9 cellular contexts compared by ENCODE assay signal in the genomic region with DNA sequence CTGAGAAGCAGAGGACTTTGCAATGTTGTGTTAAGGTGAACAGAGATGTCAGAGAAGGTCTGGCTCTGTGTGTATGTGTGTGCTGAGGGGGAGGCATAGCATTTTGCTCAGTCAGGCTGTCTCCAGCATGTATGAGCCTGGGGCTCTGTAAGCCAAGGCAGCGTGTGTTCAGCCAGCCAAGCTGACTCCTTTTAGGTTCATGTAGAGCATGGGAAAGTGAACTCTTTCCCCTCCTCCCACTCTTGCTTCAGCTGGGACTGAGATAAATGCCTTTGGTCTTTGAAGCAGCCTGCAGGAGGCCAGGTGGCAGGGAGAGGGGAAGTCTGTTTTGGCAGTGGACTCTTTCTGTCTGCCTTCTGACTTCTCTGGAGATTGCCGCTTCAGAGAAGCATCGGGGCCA. TPM values are rescaled to one million over a fixed set of nuclear protein-coding genes. Genes with fewer than 3 reads are reported as not detected.
DNase-seq lines count a peak whose midpoint lies in the region; ATAC-seq and TF ChIP-seq lines count a peak whose summit lies in the region.
"Had no signal": no experiment of that assay in that cellular context is flagged by ENCODE, and none has a peak within 500 bp of the region (broad histone marks: within the 10 kb centered on the region; RNA-seq: fewer than 3 reads in every experiment).

No MANE protein-coding gene starts in this region.

- peaks cover 38% of the 10 kb centered on the region for H3K4me1 Mint-ChIP-seq in Caco-2 (ENCODE audit: low read depth, unreplicated experiment)

- peak overlapping the region; percentile 66 for H4K8ac ChIP-seq in mesenchymal stem cell (ENCODE audit: low read length)

- no peak overlapping the region for H3K14ac ChIP-seq in mesenchymal stem cell (ENCODE audit: low read length in 2 of 2)

- peak overlapping the region; percentile 60 to 82 for H3K18ac ChIP-seq in mesenchymal stem cell (ENCODE audit: low read depth in 1 of 2, low read length in 2 of 2)

- H2BK5ac ChIP-seq in mesenchymal stem cell (ENCODE audit: low read depth, low read length, poor library complexity, severe bottlenecking) = no peak overlapping the region

- no TSS peak for BruUV-seq in Caco-2 (replicated peaks; lab: Mats Ljungman, UMichigan)

- no peaks in the 10 kb centered on the region for H3K27me3 Mint-ChIP-seq in Caco-2 (ENCODE audit: insufficient read depth, unreplicated experiment)

- POLR2A ChIA-PET in Caco-2 (lab: Charles Lee) = no interaction called here

- H3K36me3 ChIP-seq in Caco-2 (ENCODE audit: control insufficient read depth, insufficient read depth, low read length) (no peaks in the 10 kb centered on the region), mesenchymal stem cell (ENCODE audit: control insufficient read depth in 1 of 2, insufficient read depth in 2 of 2, low read depth in 1 of 2, low read length in 2 of 2) (peaks cover 0 to 6% of the 10 kb centered on the region in 2 experiments)
- H3K36me3 ChIP-seq: tibial artery had no signal

- no peaks in the 10 kb centered on the region for H3K9me3 Mint-ChIP-seq in Caco-2 (ENCODE audit: unreplicated experiment)

- DNase-seq in Caco-2 (peak; percentile 52 to 54), NAMALWA (ENCODE audit: low spot score) (peak; percentile 30), choroid plexus epithelial cell (ENCODE audit: low read depth) (peak; percentile 93), mesenchymal stem cell (peak; percentile 93), foreskin melanocyte (no peak), NK-92 (lab: John Stamatoyannopoulos, UW; ENCODE audit: unreplicated experiment) (no peak)
- DNase-seq: tibial artery had no signal

- no peaks in the 10 kb centered on the region for H3K9me3 ChIP-seq in Caco-2
- H3K9me3 ChIP-seq in mesenchymal stem cell (ENCODE audit: control insufficient read depth, low read length) = no peaks in the 10 kb centered on the region
- H3K9me3 ChIP-seq: tibial artery had no signal

- H3K36me3 Mint-ChIP-seq in Caco-2 (ENCODE audit: insufficient read depth, unreplicated experiment) = peaks cover 48% of the 10 kb centered on the region

- H3K27me3 ChIP-seq in Caco-2 (replicated peaks; ENCODE audit: control insufficient read depth, insufficient read depth, low read length) (no peaks in the 10 kb centered on the region), mesenchymal stem cell (ENCODE audit: control insufficient read depth in 1 of 2, insufficient read depth in 1 of 2, low read length in 2 of 2) (no peaks in the 10 kb centered on the region)
- H3K27me3 ChIP-seq: tibial artery had no signal

- H3K4me3 ChIP-seq in Caco-2 (ENCODE audit: low read depth, low read length) = no peak overlapping the region
- H3K4me3 ChIP-seq in choroid plexus epithelial cell (ENCODE audit: low read depth, low read length) = no peak overlapping the region
- peak overlapping the region in 1 of 2 experiments; percentile 2 for H3K4me3 ChIP-seq in mesenchymal stem cell (ENCODE audit: insufficient read depth in 1 of 2, low read depth in 1 of 2, low read length in 2 of 2)
- H3K4me3 ChIP-seq: tibial artery had no signal

- peak overlapping the region; percentile 5 for H2AFZ ChIP-seq in mesenchymal stem cell (ENCODE audit: low read depth, low read length)

- no peak overlapping the region for H3K4me2 ChIP-seq in mesenchymal stem cell (ENCODE audit: low read length, poor library complexity, severe bottlenecking)

- peak overlapping the region; percentile 62 for H3K27ac Mint-ChIP-seq in Caco-2 (ENCODE audit: unreplicated experiment)

- H3K4me1 ChIP-seq in Caco-2 (0 out of 2 replicates have a peak, but pooled peaks cover 6% of the 10 kb centered on the region), mesenchymal stem cell (ENCODE audit: control insufficient read depth, insufficient read depth, low read depth, low read length) (peaks cover 25% of the 10 kb centered on the region)

- H4K91ac ChIP-seq in mesenchymal stem cell (ENCODE audit: low read length) = peak overlapping the region; percentile 89

- peaks cover 26% of the 10 kb centered on the region for H3K79me1 ChIP-seq in mesenchymal stem cell (replicated peaks; ENCODE audit: low read length, poor library complexity, severe bottlenecking)

- peak overlapping the region in 1 of 2 experiments; percentile 73 for H3K23ac ChIP-seq in mesenchymal stem cell (ENCODE audit: low read length in 2 of 2)

- ATAC-seq in GM19463 (IDR thresholded peaks at IDR 0.05; ENCODE audit: unreplicated experiment) = no peak
- no peak for ATAC-seq in HG02884 (IDR thresholded peaks at IDR 0.05; ENCODE audit: unreplicated experiment)

- H2BK12ac ChIP-seq in mesenchymal stem cell (ENCODE audit: low read length in 2 of 2) = peak overlapping the region; percentile 61 to 65

- TF ChIP-seq CTCF in Caco-2 (IDR thresholded peaks at IDR 0.05; ENCODE audit: insufficient read depth in 1 of 2, low read depth in 1 of 2, low read length in 1 of 2, severe bottlenecking in 1 of 2, unreplicated experiment in 1 of 2) (no peak), choroid plexus epithelial cell (conservative IDR thresholded peaks at IDR 0.05; ENCODE audit: low read depth, low read length) (no peak)

- CTCF ChIA-PET in Caco-2 (lab: Charles Lee) = interaction anchor here (0.7 kb wide), 1 partner anchor 550 kb away, joined by 9 read pairs; no protein-coding TSS in a partner anchor

- no peak overlapping the region for H3K9ac ChIP-seq in mesenchymal stem cell (ENCODE audit: low read length)

- no peak overlapping the region for H3K4me3 Mint-ChIP-seq in Caco-2 (ENCODE audit: unreplicated experiment)

- peak overlapping the region; percentile 42 for H2BK120ac ChIP-seq in mesenchymal stem cell (ENCODE audit: low read depth, low read length)

- peak overlapping the region in 1 of 2 experiments; percentile 47 for H3K4ac ChIP-seq in mesenchymal stem cell (ENCODE audit: low read depth in 1 of 2, low read length in 2 of 2)

- peak overlapping the region; percentile 77 for H3K27ac ChIP-seq in mesenchymal stem cell (ENCODE audit: low read length, poor library complexity, severe bottlenecking)
- H3K27ac ChIP-seq: tibial artery had no signal

- intact Hi-C loops in Caco-2 (cut with micrococcal nuclease; ENCODE audit: unreplicated experiment) = no loop called here

- 52% methylated on average over 2 of the region's 3 CpGs for WGBS in mesenchymal stem cell

- peak overlapping the region; percentile 88 for H2AK5ac ChIP-seq in mesenchymal stem cell (ENCODE audit: low read length, severe bottlenecking)

- H2BK15ac ChIP-seq in mesenchymal stem cell (ENCODE audit: low read depth, poor library complexity, severe bottlenecking) = no peak overlapping the region

RNA-seq across cellular contexts. Expression of a gene that starts 3.8 kb away (rescaled TPM):
- 34.8 and 40.0 TPM in 2 replicates for total RNA-seq in Caco-2 (2022)
- polyA plus RNA-seq in mesenchymal stem cell (2013, experiment 1 of 2) = 3.8 TPM
- 3.7 TPM for polyA plus RNA-seq in mesenchymal stem cell (2013, experiment 2 of 2)

RNA-seq across cellular contexts. Expression of a gene that starts 4.0 kb away (rescaled TPM):
- total RNA-seq in Caco-2 (2022) = 7.8 and 8.0 TPM in 2 replicates
- 24.6 TPM for polyA plus RNA-seq in mesenchymal stem cell (2013, experiment 1 of 2)
- 25.9 TPM for polyA plus RNA-seq in mesenchymal stem cell (2013, experiment 2 of 2)

RNA-seq across cellular contexts. Expression of a gene that starts 25.5 kb away (rescaled TPM):
- 26.3 and 28.2 TPM in 2 replicates for total RNA-seq in Caco-2 (2022)
- polyA plus RNA-seq in mesenchymal stem cell (2013, experiment 1 of 2) = 59.1 TPM
- 58.7 TPM for polyA plus RNA-seq in mesenchymal stem cell (2013, experiment 2 of 2)

Comparison
In these comparisons a context has a peak if more than half of its experiments do, and no peak if none do; other contexts are left out.
1. DNase-seq: peak in Caco-2 (2 of 2), NAMALWA (single experiment), choroid plexus epithelial cell (single experiment) and mesenchymal stem cell (single experiment); none in foreskin melanocyte (single experiment) and NK-92 (single experiment).